Comparison of ENCODE assay signal across 10 cellular contexts in genomic region chr4:98997176-98997575, GRCh38. TPM values are rescaled to one million over a fixed set of nuclear protein-coding genes. Genes with fewer than 3 reads are reported as not detected.
A peak's percentile ranks its signal among the peaks of the same experiment; 100 is the strongest.
DNase-seq lines count a peak whose midpoint lies in the region; ATAC-seq, FAIRE-seq and TF ChIP-seq lines count a peak whose summit lies in the region.
"Had no signal": no experiment of that assay in that cellular context is flagged by ENCODE, and none has a peak within 500 bp of the region (broad histone marks: within the 10 kb centered on the region; RNA-seq: fewer than 3 reads in every experiment).

No MANE protein-coding gene starts in this region.

- CTCF ChIA-PET in Panc1 (lab: Charles Lee) (no interaction called here), endothelial cell of umbilical vein (lab: Charles Lee) (interaction anchor here (1.2 to 2.1 kb wide), 2 partner anchors 59 to 61 kb away, joined by 3 to 12 read pairs; no protein-coding TSS in a partner anchor)

- no peaks in the 10 kb centered on the region for H3K27me3 ChIP-seq in Panc1 (ENCODE audit: control insufficient read depth, insufficient read depth, low read length)
- no peaks in the 10 kb centered on the region for H3K27me3 ChIP-seq in endothelial cell of umbilical vein (ENCODE audit: control insufficient read depth in 2 of 2, insufficient read depth in 2 of 2, low read length in 2 of 2)
- H3K27me3 ChIP-seq in skeletal muscle satellite cell (ENCODE audit: control insufficient read depth, insufficient read depth, low read length): no peaks in the 10 kb centered on the region

- in situ Hi-C loops in Panc1 (cut with HindIII; ENCODE audit: low pct_unique_long_range_greater_than_20kb, low sequenced_read_pairs): no loop called here

- dilution Hi-C loops in endothelial cell of umbilical vein (cut with MboI; ENCODE audit: extremely low pct_ligation_motif_present, low sequenced_read_pairs): no loop called here

- no peak for ATAC-seq in Panc1

- peaks cover 60% of the 10 kb centered on the region for H3K4me1 Mint-ChIP-seq in activated naive CD4-positive, alpha-beta T cell treated with anti-CD3 and anti-CD28 coated beads, Interleukin-2, amount 50 U/mL, for 24 hours

- H3K9me3 ChIP-seq in Panc1 (ENCODE audit: control insufficient read depth, insufficient read depth, low read depth, low read length): no peaks in the 10 kb centered on the region
- H3K9me3 ChIP-seq in endothelial cell of umbilical vein (replicated peaks; ENCODE audit: control insufficient read depth, insufficient read depth, low read length): no peaks in the 10 kb centered on the region
- H3K9me3 ChIP-seq in skeletal muscle satellite cell (replicated peaks; ENCODE audit: low read length): no peaks in the 10 kb centered on the region

- no peaks in the 10 kb centered on the region for H3K27me3 Mint-ChIP-seq in activated naive CD4-positive, alpha-beta T cell treated with anti-CD3 and anti-CD28 coated beads, Interleukin-2, amount 50 U/mL, for 24 hours

- H3K36me3 ChIP-seq in Panc1 (ENCODE audit: control insufficient read depth, insufficient read depth, low read length) (peaks cover 2% of the 10 kb centered on the region; the same call in 1 of the 2 replicates), endothelial cell of umbilical vein (ENCODE audit: control insufficient read depth in 2 of 2, extremely low read depth in 1 of 2, insufficient read depth in 2 of 2, low read length in 2 of 2) (no peaks in the 10 kb centered on the region), skeletal muscle satellite cell (ENCODE audit: insufficient read depth, low read length) (no peaks in the 10 kb centered on the region)

- H4K20me1 ChIP-seq in endothelial cell of umbilical vein (replicated peaks; ENCODE audit: control insufficient read depth, extremely low read depth, insufficient read depth, low read length): peaks cover 2% of the 10 kb centered on the region

- TF ChIP-seq CTCF in Panc1 (IDR thresholded peaks at IDR 0.05) (no peak), endothelial cell of umbilical vein (IDR thresholded peaks at IDR 0.05; ENCODE audit: extremely low read depth in 1 of 2, insufficient read depth in 1 of 2, low read depth in 1 of 2, low read length in 2 of 2) (no peak), D721Med (IDR thresholded peaks at IDR 0.05; ENCODE audit: insufficient read depth, missing control alignments) (no peak)

- intact Hi-C loops in Panc1 (cut with micrococcal nuclease; ENCODE audit: unreplicated experiment): loop anchor here (5.0 kb wide), 1 partner anchor 60 kb away; no protein-coding TSS in a partner anchor
- intact Hi-C loops in endothelial cell of umbilical vein (cut with micrococcal nuclease): loop anchor here (5.0 to 10.0 kb wide), 2 partner anchors 312 to 850 kb away; no protein-coding TSS in a partner anchor

- H3K36me3 Mint-ChIP-seq in activated naive CD4-positive, alpha-beta T cell treated with anti-CD3 and anti-CD28 coated beads, Interleukin-2, amount 50 U/mL, for 24 hours: peaks cover 4% of the 10 kb centered on the region
- H3K36me3 Mint-ChIP-seq: CD14-positive monocyte had no signal

- H3K27ac Mint-ChIP-seq in activated naive CD4-positive, alpha-beta T cell treated with anti-CD3 and anti-CD28 coated beads, Interleukin-2, amount 50 U/mL, for 24 hours: no peak overlapping the region

- FAIRE-seq in endothelial cell of umbilical vein (lab: Jason Lieb, UNC): no peak
- no peak for FAIRE-seq in D721Med (lab: Jason Lieb, UNC)

- no peak for DNase-seq in activated naive CD4-positive, alpha-beta T cell treated with anti-CD3 and anti-CD28 coated beads, Interleukin-2, amount 50 U/mL, for 16 hours
- DNase-seq in Panc1 (ENCODE audit: low read depth, low spot score): no peak
- DNase-seq in endothelial cell of umbilical vein (ENCODE audit: low read depth, low spot score): no peak
- no peak for DNase-seq in SHP77 (lab: John Stamatoyannopoulos, UW)
- DNase-seq in SW480 (ENCODE audit: low spot score): no peak
- DNase-seq in D721Med (ENCODE audit: insufficient read length, low spot score): no peak
- DNase-seq: NCI-H1417 treated with DMSO at 0.1 percent for 48 hours had no signal

- H3K9ac ChIP-seq in endothelial cell of umbilical vein (replicated peaks; ENCODE audit: extremely low read depth, insufficient read depth, low read length) (no peak overlapping the region), skeletal muscle satellite cell (ENCODE audit: low read depth, low read length) (no peak overlapping the region)

- peak overlapping the region in 1 of 2 experiments; percentile 81; a peak in 3 of 4 replicates for H3K4me3 ChIP-seq in Panc1 (ENCODE audit: low read depth in 2 of 2, low read length in 2 of 2)
- no peak overlapping the region for H3K4me3 ChIP-seq in endothelial cell of umbilical vein (replicated peaks in 1 of 3; ENCODE audit: insufficient read depth in 1 of 3, low read depth in 1 of 3, low read length in 3 of 3)
- peak overlapping the region; percentile 100 for H3K4me3 ChIP-seq in skeletal muscle satellite cell (ENCODE audit: low read length)

- H3K4me3 Mint-ChIP-seq in activated naive CD4-positive, alpha-beta T cell treated with anti-CD3 and anti-CD28 coated beads, Interleukin-2, amount 50 U/mL, for 24 hours: peak overlapping the region; percentile 73

- POLR2A ChIA-PET in Panc1 (lab: Charles Lee): no interaction called here
- POLR2A ChIA-PET in endothelial cell of umbilical vein (lab: Charles Lee): no interaction called here

- H3K27ac ChIP-seq in Panc1 (ENCODE audit: low read length): 0 out of 2 replicates have a peak overlapping the region, but pooled peaks have one; percentile 29
- no peak overlapping the region for H3K27ac ChIP-seq in endothelial cell of umbilical vein (ENCODE audit: insufficient read depth, low read depth, low read length)

- H3K4me2 ChIP-seq in endothelial cell of umbilical vein (ENCODE audit: insufficient read depth, low read length) (peak overlapping the region; percentile 77), skeletal muscle satellite cell (ENCODE audit: low read length) (peak overlapping the region; percentile 90)

- H3K9me1 ChIP-seq in endothelial cell of umbilical vein (replicated peaks; ENCODE audit: control insufficient read depth, extremely low read depth, insufficient read depth, low read length): no peaks in the 10 kb centered on the region

- no peaks in the 10 kb centered on the region for H3K9me3 Mint-ChIP-seq in activated naive CD4-positive, alpha-beta T cell treated with anti-CD3 and anti-CD28 coated beads, Interleukin-2, amount 50 U/mL, for 24 hours

- peaks cover 15% of the 10 kb centered on the region for H3K4me1 ChIP-seq in Panc1 (ENCODE audit: control insufficient read depth, insufficient read depth, low read length)
- H3K4me1 ChIP-seq in endothelial cell of umbilical vein (ENCODE audit: control insufficient read depth, extremely low read depth, insufficient read depth, low read length): peaks cover 6% of the 10 kb centered on the region
- H3K4me1 ChIP-seq in skeletal muscle satellite cell (ENCODE audit: control insufficient read depth, insufficient read depth, low read length): peaks cover 6% of the 10 kb centered on the region

- peaks cover 59% of the 10 kb centered on the region for H3K79me2 ChIP-seq in endothelial cell of umbilical vein (ENCODE audit: control insufficient read depth, insufficient read depth, low read length)

- BruUV-seq in Panc1 (replicated peaks; lab: Mats Ljungman, UMichigan): no TSS peak
- no TSS peak for BruUV-seq in endothelial cell of umbilical vein (replicated peaks; lab: Mats Ljungman, UMichigan)

- TF ChIP-seq POLR2A in endothelial cell of umbilical vein (IDR thresholded peaks at IDR 0.05; ENCODE audit: low read depth, low read length): no peak

- H2AFZ ChIP-seq in endothelial cell of umbilical vein (ENCODE audit: low read depth, low read length): no peak overlapping the region

TF ChIP-seq in endothelial cell of umbilical vein, 7 proteins besides CTCF, POLR2A, EP300 and RAD21:
- TF ChIP-seq MYC (IDR thresholded peaks at IDR 0.05; ENCODE audit: low read depth, low read length): no peak
- TF ChIP-seq POLR2AphosphoS5 (IDR thresholded peaks at IDR 0.05; ENCODE audit: insufficient read depth, low read depth, low read length): no peak
- TF ChIP-seq FOS (IDR thresholded peaks at IDR 0.05; ENCODE audit: borderline replicate concordance, insufficient read depth, low read length): no peak
- TF ChIP-seq MAX (IDR thresholded peaks at IDR 0.05; ENCODE audit: insufficient read depth, insufficient read length): no peak
- TF ChIP-seq GATA2 (IDR thresholded peaks at IDR 0.05; ENCODE audit: insufficient read depth, insufficient read length, low read depth, low read length): no peak
- no peak for TF ChIP-seq JUN (IDR thresholded peaks at IDR 0.05; ENCODE audit: borderline replicate concordance, insufficient read depth, insufficient read length, low read depth)
- TF ChIP-seq EZH2 (IDR thresholded peaks at IDR 0.05; ENCODE audit: borderline replicate concordance, low read depth, low read length, severe bottlenecking): no peak

RNA-seq across cellular contexts. Expression of gene METAP1, which starts 1.7 kb away (rescaled TPM):
- total RNA-seq in Panc1 (2021; ENCODE audit: unreplicated experiment) (51.9 TPM), endothelial cell of umbilical vein (38.8 and 39.8 TPM in 2 replicates)
- polyA plus RNA-seq in Panc1 (2012; ENCODE audit: insufficient read length): 100 TPM
- polyA plus RNA-seq in endothelial cell of umbilical vein: 17.8 and 26.4 TPM in 2 replicates
- 26.6 and 33.4 TPM in 2 replicates for polyA plus RNA-seq in endothelial cell of umbilical vein (2011; cell fraction: cytosol; rRNA removed)
- polyA plus RNA-seq in endothelial cell of umbilical vein (2011; cell fraction: nucleus; rRNA removed): 53.6 and 61.3 TPM in 2 replicates
- 30.5 and 41.2 TPM in 2 replicates for polyA plus RNA-seq in endothelial cell of umbilical vein (2012)
- polyA minus RNA-seq in endothelial cell of umbilical vein: 50.5 and 51.5 TPM in 2 replicates
- 28.5 TPM for polyA minus RNA-seq in endothelial cell of umbilical vein (2011; cell fraction: cytosol; rRNA and poly(A)+ RNA removed)
- polyA minus RNA-seq in endothelial cell of umbilical vein (2011; cell fraction: nucleus; rRNA and poly(A)+ RNA removed): 33.6 and 49.2 TPM in 2 replicates
- total RNA-seq in skeletal muscle satellite cell (2012; rRNA removed): 50.7 and 60.6 TPM in 2 replicates
